In the genomic region with DNA sequence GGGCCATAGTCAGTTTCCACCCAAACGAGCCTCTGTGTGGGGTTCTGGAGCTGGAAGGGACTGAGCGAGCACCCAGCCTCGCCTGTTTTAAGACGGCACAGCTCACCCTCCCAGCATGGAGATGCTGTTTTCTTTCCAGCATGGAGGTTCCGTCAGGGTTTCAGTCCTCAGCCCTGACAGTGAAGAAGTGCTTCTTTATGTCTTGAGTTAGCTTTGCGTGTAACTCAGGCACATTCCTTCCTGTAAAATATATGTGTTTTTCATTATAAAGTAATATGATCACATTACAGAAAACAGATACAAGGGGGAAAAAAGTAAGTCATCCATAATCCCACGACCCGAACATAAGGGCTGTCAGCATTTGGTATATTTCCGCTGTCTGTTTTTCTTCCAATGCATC, we compare ENCODE assay signal across 1 cellular context.
TF ChIP-seq lines count a peak whose summit lies in the region.

No MANE protein-coding gene starts in this region.

TF ChIP-seq in K562, 482 proteins besides CTCF, POLR2A, EP300 and RAD21:
- no peak for TF ChIP-seq ZFP30 (CRISPR knock-in tag; IDR thresholded peaks at IDR 0.05; ENCODE audit: borderline replicate concordance)
- no peak for TF ChIP-seq NFE2L1 (tag; IDR thresholded peaks at IDR 0.05; ENCODE audit: borderline replicate concordance, low read depth)
- no peak for TF ChIP-seq ZNF354B (CRISPR knock-in tag; IDR thresholded peaks at IDR 0.05)
- TF ChIP-seq ZNF124 (CRISPR knock-in tag; IDR thresholded peaks at IDR 0.05): no peak
- no peak for TF ChIP-seq GATAD2A (IDR thresholded peaks at IDR 0.05)
- TF ChIP-seq, protein P1, sequence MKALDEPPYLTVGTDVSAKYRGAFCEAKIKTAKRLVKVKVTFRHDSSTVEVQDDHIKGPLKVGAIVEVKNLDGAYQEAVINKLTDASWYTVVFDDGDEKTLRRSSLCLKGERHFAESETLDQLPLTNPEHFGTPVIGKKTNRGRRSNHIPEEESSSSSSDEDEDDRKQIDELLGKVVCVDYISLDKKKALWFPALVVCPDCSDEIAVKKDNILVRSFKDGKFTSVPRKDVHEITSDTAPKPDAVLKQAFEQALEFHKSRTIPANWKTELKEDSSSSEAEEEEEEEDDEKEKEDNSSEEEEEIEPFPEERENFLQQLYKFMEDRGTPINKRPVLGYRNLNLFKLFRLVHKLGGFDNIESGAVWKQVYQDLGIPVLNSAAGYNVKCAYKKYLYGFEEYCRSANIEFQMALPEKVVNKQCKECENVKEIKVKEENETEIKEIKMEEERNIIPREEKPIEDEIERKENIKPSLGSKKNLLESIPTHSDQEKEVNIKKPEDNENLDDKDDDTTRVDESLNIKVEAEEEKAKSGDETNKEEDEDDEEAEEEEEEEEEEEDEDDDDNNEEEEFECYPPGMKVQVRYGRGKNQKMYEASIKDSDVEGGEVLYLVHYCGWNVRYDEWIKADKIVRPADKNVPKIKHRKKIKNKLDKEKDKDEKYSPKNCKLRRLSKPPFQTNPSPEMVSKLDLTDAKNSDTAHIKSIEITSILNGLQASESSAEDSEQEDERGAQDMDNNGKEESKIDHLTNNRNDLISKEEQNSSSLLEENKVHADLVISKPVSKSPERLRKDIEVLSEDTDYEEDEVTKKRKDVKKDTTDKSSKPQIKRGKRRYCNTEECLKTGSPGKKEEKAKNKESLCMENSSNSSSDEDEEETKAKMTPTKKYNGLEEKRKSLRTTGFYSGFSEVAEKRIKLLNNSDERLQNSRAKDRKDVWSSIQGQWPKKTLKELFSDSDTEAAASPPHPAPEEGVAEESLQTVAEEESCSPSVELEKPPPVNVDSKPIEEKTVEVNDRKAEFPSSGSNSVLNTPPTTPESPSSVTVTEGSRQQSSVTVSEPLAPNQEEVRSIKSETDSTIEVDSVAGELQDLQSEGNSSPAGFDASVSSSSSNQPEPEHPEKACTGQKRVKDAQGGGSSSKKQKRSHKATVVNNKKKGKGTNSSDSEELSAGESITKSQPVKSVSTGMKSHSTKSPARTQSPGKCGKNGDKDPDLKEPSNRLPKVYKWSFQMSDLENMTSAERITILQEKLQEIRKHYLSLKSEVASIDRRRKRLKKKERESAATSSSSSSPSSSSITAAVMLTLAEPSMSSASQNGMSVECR (CRISPR knock-in tag; IDR thresholded peaks at IDR 0.05): no peak
- TF ChIP-seq, protein P2, sequence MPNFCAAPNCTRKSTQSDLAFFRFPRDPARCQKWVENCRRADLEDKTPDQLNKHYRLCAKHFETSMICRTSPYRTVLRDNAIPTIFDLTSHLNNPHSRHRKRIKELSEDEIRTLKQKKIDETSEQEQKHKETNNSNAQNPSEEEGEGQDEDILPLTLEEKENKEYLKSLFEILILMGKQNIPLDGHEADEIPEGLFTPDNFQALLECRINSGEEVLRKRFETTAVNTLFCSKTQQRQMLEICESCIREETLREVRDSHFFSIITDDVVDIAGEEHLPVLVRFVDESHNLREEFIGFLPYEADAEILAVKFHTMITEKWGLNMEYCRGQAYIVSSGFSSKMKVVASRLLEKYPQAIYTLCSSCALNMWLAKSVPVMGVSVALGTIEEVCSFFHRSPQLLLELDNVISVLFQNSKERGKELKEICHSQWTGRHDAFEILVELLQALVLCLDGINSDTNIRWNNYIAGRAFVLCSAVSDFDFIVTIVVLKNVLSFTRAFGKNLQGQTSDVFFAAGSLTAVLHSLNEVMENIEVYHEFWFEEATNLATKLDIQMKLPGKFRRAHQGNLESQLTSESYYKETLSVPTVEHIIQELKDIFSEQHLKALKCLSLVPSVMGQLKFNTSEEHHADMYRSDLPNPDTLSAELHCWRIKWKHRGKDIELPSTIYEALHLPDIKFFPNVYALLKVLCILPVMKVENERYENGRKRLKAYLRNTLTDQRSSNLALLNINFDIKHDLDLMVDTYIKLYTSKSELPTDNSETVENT (CRISPR knock-in tag; IDR thresholded peaks at IDR 0.05): no peak
- no peak for TF ChIP-seq CCAR2 (IDR thresholded peaks at IDR 0.05; ENCODE audit: low read depth, low read length)
- TF ChIP-seq NELFE (IDR thresholded peaks at IDR 0.05; ENCODE audit: insufficient read depth, insufficient read length): no peak
- no peak for TF ChIP-seq ZNF444 (CRISPR knock-in tag; IDR thresholded peaks at IDR 0.05)
- TF ChIP-seq, protein P3, sequence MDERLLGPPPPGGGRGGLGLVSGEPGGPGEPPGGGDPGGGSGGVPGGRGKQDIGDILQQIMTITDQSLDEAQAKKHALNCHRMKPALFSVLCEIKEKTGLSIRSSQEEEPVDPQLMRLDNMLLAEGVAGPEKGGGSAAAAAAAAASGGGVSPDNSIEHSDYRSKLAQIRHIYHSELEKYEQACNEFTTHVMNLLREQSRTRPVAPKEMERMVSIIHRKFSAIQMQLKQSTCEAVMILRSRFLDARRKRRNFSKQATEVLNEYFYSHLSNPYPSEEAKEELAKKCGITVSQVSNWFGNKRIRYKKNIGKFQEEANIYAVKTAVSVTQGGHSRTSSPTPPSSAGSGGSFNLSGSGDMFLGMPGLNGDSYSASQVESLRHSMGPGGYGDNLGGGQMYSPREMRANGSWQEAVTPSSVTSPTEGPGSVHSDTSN (CRISPR knock-in tag; IDR thresholded peaks at IDR 0.05; ENCODE audit: low read depth): no peak
- TF ChIP-seq, protein P3 (tag; conservative IDR thresholded peaks at IDR 0.05; ENCODE audit: low read depth): no peak
- TF ChIP-seq, protein P4, sequence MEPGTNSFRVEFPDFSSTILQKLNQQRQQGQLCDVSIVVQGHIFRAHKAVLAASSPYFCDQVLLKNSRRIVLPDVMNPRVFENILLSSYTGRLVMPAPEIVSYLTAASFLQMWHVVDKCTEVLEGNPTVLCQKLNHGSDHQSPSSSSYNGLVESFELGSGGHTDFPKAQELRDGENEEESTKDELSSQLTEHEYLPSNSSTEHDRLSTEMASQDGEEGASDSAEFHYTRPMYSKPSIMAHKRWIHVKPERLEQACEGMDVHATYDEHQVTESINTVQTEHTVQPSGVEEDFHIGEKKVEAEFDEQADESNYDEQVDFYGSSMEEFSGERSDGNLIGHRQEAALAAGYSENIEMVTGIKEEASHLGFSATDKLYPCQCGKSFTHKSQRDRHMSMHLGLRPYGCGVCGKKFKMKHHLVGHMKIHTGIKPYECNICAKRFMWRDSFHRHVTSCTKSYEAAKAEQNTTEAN (CRISPR knock-in tag; IDR thresholded peaks at IDR 0.05): no peak
- no peak for TF ChIP-seq C11orf30 (IDR thresholded peaks at IDR 0.05; ENCODE audit: low read depth)
- TF ChIP-seq, protein P5, sequence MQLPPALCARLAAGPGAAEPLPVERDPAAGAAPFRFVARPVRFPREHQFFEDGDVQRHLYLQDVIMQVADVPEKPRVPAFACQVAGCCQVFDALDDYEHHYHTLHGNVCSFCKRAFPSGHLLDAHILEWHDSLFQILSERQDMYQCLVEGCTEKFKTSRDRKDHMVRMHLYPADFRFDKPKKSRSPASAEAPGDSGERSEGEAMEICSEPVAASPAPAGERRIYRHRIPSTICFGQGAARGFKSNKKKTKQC (CRISPR knock-in tag; IDR thresholded peaks at IDR 0.05): no peak
- TF ChIP-seq ZNF165 (CRISPR knock-in tag; IDR thresholded peaks at IDR 0.05; ENCODE audit: borderline replicate concordance): no peak
- TF ChIP-seq SMARCB1 (IDR thresholded peaks at IDR 0.05; ENCODE audit: insufficient read length, low read depth): no peak
- TF ChIP-seq, protein P6, sequence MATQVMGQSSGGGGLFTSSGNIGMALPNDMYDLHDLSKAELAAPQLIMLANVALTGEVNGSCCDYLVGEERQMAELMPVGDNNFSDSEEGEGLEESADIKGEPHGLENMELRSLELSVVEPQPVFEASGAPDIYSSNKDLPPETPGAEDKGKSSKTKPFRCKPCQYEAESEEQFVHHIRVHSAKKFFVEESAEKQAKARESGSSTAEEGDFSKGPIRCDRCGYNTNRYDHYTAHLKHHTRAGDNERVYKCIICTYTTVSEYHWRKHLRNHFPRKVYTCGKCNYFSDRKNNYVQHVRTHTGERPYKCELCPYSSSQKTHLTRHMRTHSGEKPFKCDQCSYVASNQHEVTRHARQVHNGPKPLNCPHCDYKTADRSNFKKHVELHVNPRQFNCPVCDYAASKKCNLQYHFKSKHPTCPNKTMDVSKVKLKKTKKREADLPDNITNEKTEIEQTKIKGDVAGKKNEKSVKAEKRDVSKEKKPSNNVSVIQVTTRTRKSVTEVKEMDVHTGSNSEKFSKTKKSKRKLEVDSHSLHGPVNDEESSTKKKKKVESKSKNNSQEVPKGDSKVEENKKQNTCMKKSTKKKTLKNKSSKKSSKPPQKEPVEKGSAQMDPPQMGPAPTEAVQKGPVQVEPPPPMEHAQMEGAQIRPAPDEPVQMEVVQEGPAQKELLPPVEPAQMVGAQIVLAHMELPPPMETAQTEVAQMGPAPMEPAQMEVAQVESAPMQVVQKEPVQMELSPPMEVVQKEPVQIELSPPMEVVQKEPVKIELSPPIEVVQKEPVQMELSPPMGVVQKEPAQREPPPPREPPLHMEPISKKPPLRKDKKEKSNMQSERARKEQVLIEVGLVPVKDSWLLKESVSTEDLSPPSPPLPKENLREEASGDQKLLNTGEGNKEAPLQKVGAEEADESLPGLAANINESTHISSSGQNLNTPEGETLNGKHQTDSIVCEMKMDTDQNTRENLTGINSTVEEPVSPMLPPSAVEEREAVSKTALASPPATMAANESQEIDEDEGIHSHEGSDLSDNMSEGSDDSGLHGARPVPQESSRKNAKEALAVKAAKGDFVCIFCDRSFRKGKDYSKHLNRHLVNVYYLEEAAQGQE (CRISPR knock-in tag; IDR thresholded peaks at IDR 0.05; ENCODE audit: low read depth): no peak
